38 cellular contexts compared by ENCODE assay signal in genomic region chr17:33297643-33298042, GRCh38. TPM values are rescaled to one million over a fixed set of nuclear protein-coding genes. Genes with fewer than 3 reads are reported as not detected.
"Had no signal": no experiment of that assay in that cellular context is flagged by ENCODE, and none has a peak within 500 bp of the region (broad histone marks: within the 10 kb centered on the region; RNA-seq: fewer than 3 reads in every experiment).

No MANE protein-coding gene starts in this region.

- H3K4me3 Mint-ChIP-seq: activated CD4-positive, alpha-beta memory T cell treated with anti-CD3 and anti-CD28 coated beads, Interleukin-2, amount 10 ng/mL, durations not matched to agents 7 days and 5 days; activated CD4-positive, alpha-beta T cell treated with anti-CD3 and anti-CD28 coated beads for 36 hours; activated CD4-positive, alpha-beta T cell treated with anti-CD3 and anti-CD28 coated beads, Interleukin-2, amount 10 ng/mL, durations not matched to agents 7 days and 5 days; activated CD8-positive, alpha-beta memory T cell treated with anti-CD3 and anti-CD28 coated beads, Interleukin-2, amount 10 ng/mL, durations not matched to agents 7 days and 5 days; activated CD8-positive, alpha-beta T cell treated with anti-CD3 and anti-CD28 coated beads, Interleukin-2, amount 10 ng/mL, durations not matched to agents 7 days and 5 days; activated naive CD4-positive, alpha-beta T cell treated with anti-CD3 and anti-CD28 coated beads, Interleukin-2, amount 10 ng/mL, durations not matched to agents 7 days and 5 days; activated naive CD4-positive, alpha-beta T cell treated with anti-CD3 and anti-CD28 coated beads, Interleukin-2, amount 50 U/mL, for 24 hours; activated naive CD8-positive, alpha-beta T cell; activated T-cell treated with anti-CD3 and anti-CD28 coated beads, Interleukin-2, amount 50 U/mL, for 24 hours; brain; central memory CD8-positive, alpha-beta T cell; T-helper 1 cell treated with Interleukin-12 subunit alpha and Interleukin-12 subunit beta and Interleukin-4 antibody, amounts not matched to agents 30 μg/mL and 1 μg/mL, for 36 hours; T-helper 2 cell treated with Interferon-gamma antibody and Interleukin-4, amounts not matched to agents 5 μg/mL and 100 μg/mL, for 36 hours; WTC11 had no signal

- H3K36me3 Mint-ChIP-seq: activated CD8-positive, alpha-beta memory T cell treated with anti-CD3 and anti-CD28 coated beads, Interleukin-2, amount 10 ng/mL, durations not matched to agents 7 days and 5 days; activated naive CD4-positive, alpha-beta T cell treated with anti-CD3 and anti-CD28 coated beads, Interleukin-2, amount 10 ng/mL, durations not matched to agents 7 days and 5 days; activated naive CD4-positive, alpha-beta T cell treated with anti-CD3 and anti-CD28 coated beads, Interleukin-2, amount 50 U/mL, for 24 hours; activated naive CD8-positive, alpha-beta T cell; brain; WTC11 had no signal

- H3K4me1 ChIP-seq: colonic mucosa had no signal

- H3K9me3 Mint-ChIP-seq: activated CD4-positive, alpha-beta memory T cell treated with anti-CD3 and anti-CD28 coated beads, Interleukin-2, amount 10 ng/mL, durations not matched to agents 7 days and 5 days; activated CD4-positive, alpha-beta T cell treated with anti-CD3 and anti-CD28 coated beads, Interleukin-2, amount 10 ng/mL, durations not matched to agents 7 days and 5 days; activated T-cell treated with anti-CD3 and anti-CD28 coated beads, Interleukin-2, amount 50 U/mL, for 24 hours; activated T-helper 2 cell treated with anti-CD3 and anti-CD28 coated beads, Interferon-gamma antibody, Interleukin-2, Interleukin-4, amounts not matched to agents 10 μg/mL and 5 μg/mL and 100 μg/mL, durations not matched to agents 14 hours and 24 hours and 36 hours; T-helper 1 cell treated with Interleukin-12 subunit alpha and Interleukin-12 subunit beta and Interleukin-4 antibody, amounts not matched to agents 30 μg/mL and 1 μg/mL, for 36 hours; T-helper 2 cell treated with Interferon-gamma antibody and Interleukin-4, amounts not matched to agents 5 μg/mL and 100 μg/mL, for 36 hours had no signal

- H3K27ac ChIP-seq: ascending aorta, cardiac muscle cell, colonic mucosa, WERI-Rb-1 had no signal

- H3K4me3 ChIP-seq: ascending aorta, cardiac muscle cell, colonic mucosa had no signal

- H3K4me1 Mint-ChIP-seq: brain had no signal

- H3K36me3 ChIP-seq: ascending aorta, cardiac muscle cell, colonic mucosa, WERI-Rb-1 had no signal

- H3K9me3 ChIP-seq: ascending aorta, colonic mucosa had no signal

- H3K27me3 ChIP-seq: colonic mucosa had no signal

- H3K27ac Mint-ChIP-seq: activated CD4-positive, alpha-beta memory T cell treated with anti-CD3 and anti-CD28 coated beads, Interleukin-2, amount 10 ng/mL, durations not matched to agents 7 days and 5 days; activated CD4-positive, alpha-beta T cell treated with anti-CD3 and anti-CD28 coated beads for 36 hours; activated CD4-positive, alpha-beta T cell treated with anti-CD3 and anti-CD28 coated beads, Interleukin-2, amount 10 ng/mL, durations not matched to agents 7 days and 5 days; activated CD8-positive, alpha-beta memory T cell treated with anti-CD3 and anti-CD28 coated beads, Interleukin-2, amount 10 ng/mL, durations not matched to agents 7 days and 5 days; activated CD8-positive, alpha-beta T cell treated with anti-CD3 and anti-CD28 coated beads, Interleukin-2, amount 10 ng/mL, durations not matched to agents 7 days and 5 days; activated naive CD4-positive, alpha-beta T cell treated with anti-CD3 and anti-CD28 coated beads, Interleukin-2, amount 10 ng/mL, durations not matched to agents 7 days and 5 days; activated naive CD4-positive, alpha-beta T cell treated with anti-CD3 and anti-CD28 coated beads, Interleukin-2, amount 50 U/mL, for 24 hours; activated naive CD8-positive, alpha-beta T cell; activated T-cell treated with anti-CD3 and anti-CD28 coated beads, Interleukin-2, amount 50 U/mL, for 24 hours; activated T-helper 2 cell treated with anti-CD3 and anti-CD28 coated beads, Interferon-gamma antibody, Interleukin-2, Interleukin-4, amounts not matched to agents 10 μg/mL and 5 μg/mL and 100 μg/mL, durations not matched to agents 14 hours and 24 hours and 36 hours; brain; T-helper 1 cell treated with Interleukin-12 subunit alpha and Interleukin-12 subunit beta and Interleukin-4 antibody, amounts not matched to agents 30 μg/mL and 1 μg/mL, for 36 hours; T-helper 2 cell treated with Interferon-gamma antibody and Interleukin-4, amounts not matched to agents 5 μg/mL and 100 μg/mL, for 36 hours; WTC11 had no signal

- ATAC-seq: activated CD4-positive, alpha-beta T cell treated with anti-CD3 and anti-CD28 coated beads for 36 hours; activated CD4-positive, CD25-positive, alpha-beta regulatory T cell treated with anti-CD3 and anti-CD28 coated beads, Interleukin-2, amount 50 U/mL, for 24 hours; activated CD8-positive, alpha-beta memory T cell treated with anti-CD3 and anti-CD28 coated beads, Interleukin-2, amount 10 ng/mL, durations not matched to agents 7 days and 5 days; activated CD8-positive, alpha-beta T cell treated with anti-CD3 and anti-CD28 coated beads, Interleukin-2, amount 10 ng/mL, durations not matched to agents 7 days and 5 days; WTC11 had no signal

- DNase-seq: activated CD4-positive, alpha-beta memory T cell treated with anti-CD3 and anti-CD28 coated beads, Interleukin-2, amount 10 ng/mL, durations not matched to agents 7 days and 5 days; activated CD4-positive, alpha-beta T cell treated with anti-CD3 and anti-CD28 coated beads for 1 hour; activated CD4-positive, alpha-beta T cell treated with anti-CD3 and anti-CD28 coated beads for 36 hours; activated CD4-positive, alpha-beta T cell treated with anti-CD3 and anti-CD28 coated beads for 48 hours; activated CD4-positive, alpha-beta T cell treated with anti-CD3 and anti-CD28 coated beads, Interleukin-2, amount 10 ng/mL, durations not matched to agents 7 days and 5 days; activated CD4-positive, alpha-beta T cell treated with anti-CD3 and anti-CD28 coated beads, Interleukin-2, amount 50 U/mL, for 48 hours; activated CD4-positive, CD25-positive, alpha-beta regulatory T cell; activated CD8-positive, alpha-beta memory T cell treated with anti-CD3 and anti-CD28 coated beads for 24 hours; activated CD8-positive, alpha-beta memory T cell treated with anti-CD3 and anti-CD28 coated beads, Interleukin-2, amount 10 ng/mL, durations not matched to agents 7 days and 5 days; activated CD8-positive, alpha-beta memory T cell treated with anti-CD3 and anti-CD28 coated beads, Interleukin-2, amount 50 U/mL, for 48 hours; activated CD8-positive, alpha-beta T cell treated with anti-CD3 and anti-CD28 coated beads, Interleukin-2, amount 10 ng/mL, durations not matched to agents 7 days and 5 days; activated effector memory CD4-positive, alpha-beta T cell treated with Interleukin-2 at 50 U/mL for 16 hours; activated gamma-delta T cell; activated naive CD4-positive, alpha-beta T cell treated with anti-CD3 and anti-CD28 coated beads, Interleukin-2, amount 10 ng/mL, durations not matched to agents 7 days and 5 days; activated naive CD4-positive, alpha-beta T cell treated with Interleukin-2 at 50 U/mL for 16 hours; activated T-cell treated with anti-CD3 and anti-CD28 coated beads, Interleukin-2, amount 50 U/mL, for 24 hours; activated T-cell treated with anti-CD3 and anti-CD28 coated beads, Interleukin-2, amount 50 U/mL, for 48 hours; amygdala; anterior cingulate cortex; caudate nucleus; cerebellar nuclear complex; colonic mucosa; T-helper 2 cell; T-helper 9 cell; WERI-Rb-1 had no signal

RNA-seq across cellular contexts. Expression of gene ASIC2, which starts 4.5 kb away (rescaled TPM):
- total RNA-seq: activated CD4-positive, alpha-beta memory T cell treated with anti-CD3 and anti-CD28 coated beads, Interleukin-2, amount 10 ng/mL, durations not matched to agents 7 days and 5 days; activated CD4-positive, alpha-beta T cell treated with anti-CD3 and anti-CD28 coated beads for 36 hours; activated CD4-positive, alpha-beta T cell treated with anti-CD3 and anti-CD28 coated beads, Interleukin-2, amount 10 ng/mL, durations not matched to agents 7 days and 5 days; activated CD8-positive, alpha-beta memory T cell treated with anti-CD3 and anti-CD28 coated beads, Interleukin-2, amount 10 ng/mL, durations not matched to agents 7 days and 5 days; activated CD8-positive, alpha-beta T cell treated with anti-CD3 and anti-CD28 coated beads, Interleukin-2, amount 10 ng/mL, durations not matched to agents 7 days and 5 days; activated T-helper 2 cell treated with anti-CD3 and anti-CD28 coated beads, Interferon-gamma antibody, Interleukin-2, Interleukin-4, amounts not matched to agents 10 μg/mL and 5 μg/mL and 100 μg/mL, durations not matched to agents 14 hours and 24 hours and 36 hours; ascending aorta; bronchial epithelial cell; cardiac muscle cell; chondrocyte had no signal
